ENCODE assay signal across 8 cellular contexts in genomic region chr4:102501635-102502382, GRCh38. TPM values are rescaled to one million over a fixed set of nuclear protein-coding genes. Genes with fewer than 3 reads are reported as not detected.
A peak's percentile ranks its signal among the peaks of the same experiment; 100 is the strongest.
DNase-seq lines count a peak whose midpoint lies in the region; ATAC-seq and TF ChIP-seq lines count a peak whose summit lies in the region.

No MANE protein-coding gene starts in this region.

- peak; percentile 8; the same call in 1 of the 2 replicates for TF ChIP-seq CTCF in 22Rv1 (IDR thresholded peaks at IDR 0.05)
- TF ChIP-seq CTCF in chondrocyte (IDR thresholded peaks at IDR 0.05), result peak; percentile 34

- H3K27me3 Mint-ChIP-seq in chondrocyte (ENCODE audit: low read depth), result no peaks in the 10 kb centered on the region

- H3K27ac ChIP-seq in 22Rv1, result peak overlapping the region; percentile 96

- H3K4me1 Mint-ChIP-seq in chondrocyte (ENCODE audit: low read depth), result peaks cover 43% of the 10 kb centered on the region

- H3K36me3 Mint-ChIP-seq in chondrocyte (ENCODE audit: low read depth), result no peaks in the 10 kb centered on the region

- H3K27ac Mint-ChIP-seq in chondrocyte (ENCODE audit: unreplicated experiment), result peak overlapping the region; percentile 98

- peak overlapping the region; percentile 96 for H3K4me3 Mint-ChIP-seq in chondrocyte (ENCODE audit: unreplicated experiment)

- ATAC-seq in GM18517 (IDR thresholded peaks at IDR 0.05; ENCODE audit: unreplicated experiment) (peak; percentile 52), HG02981 (IDR thresholded peaks at IDR 0.05; ENCODE audit: unreplicated experiment) (peak; percentile 41)

- peak; percentile 55 for DNase-seq in NCI-H2171 treated with DMSO at 0.1 percent for 48 hours (lab: John Stamatoyannopoulos, UW)
- DNase-seq in activated CD4-positive, CD25-positive, alpha-beta regulatory T cell treated with anti-CD3 and anti-CD28 coated beads, Interleukin-2, amount 50 U/mL, for 72 hours, result peak; percentile 70
- peak; percentile 94 for DNase-seq in chondrocyte (ENCODE audit: low spot score)
- peak; percentile 90 for DNase-seq in kidney tubule cell (ENCODE audit: low spot score)
- peak; percentile 52 to 60 for DNase-seq in stimulated activated CD4-positive, alpha-beta T cell treated with anti-CD3 and anti-CD28 coated beads, Interleukin-1b, Interleukin-23, amount 100 ng/mL, for 4 hours (ENCODE audit: low read depth in 2 of 2)

- H3K9me3 Mint-ChIP-seq in chondrocyte (ENCODE audit: low read depth), result no peaks in the 10 kb centered on the region

RNA-seq across cellular contexts. Expression of gene NFKB1, which starts 0.7 kb away (rescaled TPM):
- total RNA-seq in chondrocyte, result 21.6 to 24.4 TPM (median 22.2 TPM) in 3 replicates

Comparison
In these comparisons a context has a peak if more than half of its experiments do, and no peak if none do; other contexts are left out.
1. Peak in every context shown above with its lines: DNase-seq, ATAC-seq and H3K27ac ChIP-seq.